ENCODE assay signal across 9 cellular contexts in genomic region chr1:44318097-44319088, GRCh38. TPM values are rescaled to one million over a fixed set of nuclear protein-coding genes. Genes with fewer than 3 reads are reported as not detected.
A peak's percentile ranks its signal among the peaks of the same experiment; 100 is the strongest.
DNase-seq lines count a peak whose midpoint lies in the region; ATAC-seq, FAIRE-seq and TF ChIP-seq lines count a peak whose summit lies in the region.
"Had no signal": no experiment of that assay in that cellular context is flagged by ENCODE, and none has a peak within 500 bp of the region (broad histone marks: within the 10 kb centered on the region; RNA-seq: fewer than 3 reads in every experiment).

No MANE protein-coding gene starts in this region.

- CTCF ChIA-PET in GM10248 (lab: Yijun Ruan, JAX): interaction anchor here (0.9 to 2.5 kb wide), 14 partner anchors 9 to 318 kb away, joined by 3 to 16 read pairs (median 4); no protein-coding TSS in a partner anchor

- H3K9me3 ChIP-seq in MM.1S (replicated peaks; ENCODE audit: insufficient read depth, low read length): no peaks in the 10 kb centered on the region
- H3K9me3 ChIP-seq in astrocyte (ENCODE audit: insufficient read depth, low read depth, low read length): no peaks in the 10 kb centered on the region

- no peaks in the 10 kb centered on the region for H3F3A ChIP-seq in MM.1S (ENCODE audit: insufficient read depth, low read length)

- H3K36me3 Mint-ChIP-seq in astrocyte (ENCODE audit: low read depth, unreplicated experiment): peaks cover 17% of the 10 kb centered on the region

- no peak overlapping the region for H2AFZ ChIP-seq in MM.1S (ENCODE audit: low read length)
- H2AFZ ChIP-seq in astrocyte (ENCODE audit: low read depth, low read length): no peak overlapping the region

- H3K4me3 ChIP-seq in MM.1S (ENCODE audit: low read length) (no peak overlapping the region), astrocyte (ENCODE audit: insufficient read depth, low read depth, low read length) (no peak overlapping the region)

- POLR2A ChIA-PET in GM10248 (lab: Yijun Ruan, JAX): no interaction called here

- DNase-seq in GM10248 (ENCODE audit: extremely low spot score) (peak; percentile 74), MM.1S (peak; percentile 61), SW480 (ENCODE audit: low spot score) (peak; percentile 15), astrocyte (ENCODE audit: low read depth) (no peak), left colon (peak in 1 of 2 donors; percentile 39), occipital lobe (lab: John Stamatoyannopoulos, UW) (no peak)
- DNase-seq in stimulated activated CD8-positive, alpha-beta memory T cell treated with anti-CD3 and anti-CD28 coated beads, Interleukin-4, amount 100 ng/mL, for 4 hours (ENCODE audit: low read depth in 2 of 2, low spot score in 1 of 2): peak; percentile 2 to 11

- H3K79me2 ChIP-seq in MM.1S (ENCODE audit: low read length): no peaks in the 10 kb centered on the region
- no peaks in the 10 kb centered on the region for H3K79me2 ChIP-seq in astrocyte (ENCODE audit: insufficient read depth, low read length)

- intact Hi-C loops in left colon (cut with DNase I, micrococcal nuclease): no loop called here

- peaks cover 19% of the 10 kb centered on the region for H3K4me1 Mint-ChIP-seq in astrocyte (ENCODE audit: low read depth, unreplicated experiment)

- no peak overlapping the region for H3K4me2 ChIP-seq in MM.1S (ENCODE audit: low read depth, low read length)
- H3K4me2 ChIP-seq in astrocyte (ENCODE audit: low read length): no peak overlapping the region

- H4K20me1 ChIP-seq in MM.1S (ENCODE audit: insufficient read depth, low read length): no peaks in the 10 kb centered on the region
- peaks cover 42% of the 10 kb centered on the region for H4K20me1 ChIP-seq in astrocyte (ENCODE audit: insufficient read depth, low read length)

- TF ChIP-seq CTCF in GM10248 (IDR thresholded peaks at IDR 0.05; ENCODE audit: control extremely low read depth, extremely low read depth, low read depth, missing control alignments) (peak; percentile 67), MM.1S (IDR thresholded peaks at IDR 0.05; ENCODE audit: low read length) (peak; percentile 94), astrocyte (IDR thresholded peaks at IDR 0.05; ENCODE audit: insufficient read depth, low read depth, low read length) (peak; percentile 74)

- no peaks in the 10 kb centered on the region for H3K9me2 ChIP-seq in MM.1S (replicated peaks; ENCODE audit: insufficient read depth, low read length)

- no peaks in the 10 kb centered on the region for H3K9me3 Mint-ChIP-seq in astrocyte (ENCODE audit: unreplicated experiment)
- H3K9me3 Mint-ChIP-seq: dendritic cell treated with granulocyte-macrophage colony-stimulating factor and Interleukin-4, amounts not matched to agents 40 ng/mL and 50 ng/mL, for 4 days had no signal

- H3K4me1 ChIP-seq in MM.1S (ENCODE audit: low read length) (no peaks in the 10 kb centered on the region), astrocyte (ENCODE audit: insufficient read depth, low read length) (no peaks in the 10 kb centered on the region)

- no peak overlapping the region for H3K27ac Mint-ChIP-seq in astrocyte (ENCODE audit: unreplicated experiment)
- H3K27ac Mint-ChIP-seq: dendritic cell treated with granulocyte-macrophage colony-stimulating factor and Interleukin-4, amounts not matched to agents 40 ng/mL and 50 ng/mL, for 4 days had no signal

- H3K4me3 Mint-ChIP-seq in astrocyte (ENCODE audit: unreplicated experiment): no peak overlapping the region
- H3K4me3 Mint-ChIP-seq: dendritic cell treated with granulocyte-macrophage colony-stimulating factor and Interleukin-4, amounts not matched to agents 40 ng/mL and 50 ng/mL, for 4 days had no signal

- no peak overlapping the region for H3K9ac ChIP-seq in MM.1S (ENCODE audit: low read length)
- H3K9ac ChIP-seq in astrocyte (ENCODE audit: low read length): no peak overlapping the region

- no peaks in the 10 kb centered on the region for H3K36me3 ChIP-seq in MM.1S (replicated peaks; ENCODE audit: insufficient read depth, low read length)
- peaks cover 4% of the 10 kb centered on the region for H3K36me3 ChIP-seq in astrocyte (ENCODE audit: insufficient read depth, low read length)

- no peaks in the 10 kb centered on the region for H3K27me3 Mint-ChIP-seq in astrocyte (ENCODE audit: low read depth, unreplicated experiment)
- H3K27me3 Mint-ChIP-seq: dendritic cell treated with granulocyte-macrophage colony-stimulating factor and Interleukin-4, amounts not matched to agents 40 ng/mL and 50 ng/mL, for 4 days had no signal

- H3K27ac ChIP-seq in MM.1S (ENCODE audit: low read length): no peak overlapping the region
- no peak overlapping the region for H3K27ac ChIP-seq in astrocyte (ENCODE audit: low read depth, low read length)

- H3K27me3 ChIP-seq in MM.1S (replicated peaks; ENCODE audit: insufficient read depth, low read length) (no peaks in the 10 kb centered on the region), astrocyte (ENCODE audit: insufficient read depth, low read length) (no peaks in the 10 kb centered on the region)

- ATAC-seq in left colon (peak; percentile 40), GM21619 (IDR thresholded peaks at IDR 0.05; ENCODE audit: unreplicated experiment) (no peak)

- FAIRE-seq in astrocyte (lab: Jason Lieb, UNC): peak; percentile 20

RNA-seq across cellular contexts. Expression of gene ERI3, which starts 36.7 kb away (rescaled TPM):
- total RNA-seq in astrocyte (58.3 and 60.5 TPM in 2 replicates), left colon (10 to 100 TPM; 25.3 to 30.3 TPM), occipital lobe (99.2 TPM)

Comparison
In these comparisons a context has a peak if more than half of its experiments do, and no peak if none do; other contexts are left out.
1. DNase-seq: peak in GM10248 (single experiment), MM.1S (single experiment), SW480 (single experiment) and stimulated activated CD8-positive, alpha-beta memory T cell treated with anti-CD3 and anti-CD28 coated beads, Interleukin-4, amount 100 ng/mL, for 4 hours (2 of 2); none in astrocyte (single experiment) and occipital lobe (single experiment).
2. Peak in every context shown above with its lines, with median percentiles within 50 percentile points of each other: CTCF ChIP-seq.